Comparison of ENCODE assay signal across 26 cellular contexts in genomic region chr17:50855708-50856330, GRCh38. TPM values are rescaled to one million over a fixed set of nuclear protein-coding genes. Genes with fewer than 3 reads are reported as not detected.
DNase-seq lines count a peak whose midpoint lies in the region; ATAC-seq, FAIRE-seq and TF ChIP-seq lines count a peak whose summit lies in the region.
"Had no signal": no experiment of that assay in that cellular context is flagged by ENCODE, and none has a peak within 500 bp of the region (broad histone marks: within the 10 kb centered on the region; RNA-seq: fewer than 3 reads in every experiment).

No MANE protein-coding gene starts in this region.

- TF ChIP-seq CTCF in heart right ventricle (IDR thresholded peaks at IDR 0.05) (no peak), right atrium auricular region (IDR thresholded peaks at IDR 0.05) (no peak), left lung (IDR thresholded peaks at IDR 0.05) (no peak), pancreas (IDR thresholded peaks at IDR 0.05) (no peak), HFFc6 (IDR thresholded peaks at IDR 0.05) (no peak)

- no peak overlapping the region for H3K4me3 Mint-ChIP-seq in HFFc6
- H3K4me3 Mint-ChIP-seq: activated B cell treated with CpG ODN at 0.5 μM for 24 hours; GM23338; naive thymus-derived CD4-positive, alpha-beta T cell; stimulated activated naive B cell treated with anti-CD40 and anti-IgM and Interleukin-4, amounts not matched to agents 10 μg/mL and 1 μg/mL and 100 μg/mL, for 72 hours had no signal

- H3K4me1 ChIP-seq in heart right ventricle (peaks cover 0 to 47% (median 18%) of the 10 kb centered on the region in 9 donors), right atrium auricular region (peaks cover 0 to 21% of the 10 kb centered on the region in 2 donors), left lung (peaks cover 4 to 29% of the 10 kb centered on the region in 2 donors), pancreas (peaks cover 26 to 33% (median 26%) of the 10 kb centered on the region in 3 donors)
- H3K4me1 ChIP-seq: breast epithelium had no signal

- H3K27me3 Mint-ChIP-seq in HFFc6 (ENCODE audit: insufficient read depth) = no peaks in the 10 kb centered on the region; the same call in 1 of the 2 replicates
- H3K27me3 Mint-ChIP-seq: activated B cell treated with CpG ODN at 0.5 μM for 24 hours; stimulated activated naive B cell treated with anti-CD40 and anti-IgM and Interleukin-4, amounts not matched to agents 10 μg/mL and 1 μg/mL and 100 μg/mL, for 72 hours had no signal

- H3K27ac ChIP-seq in heart right ventricle (peak overlapping the region in 6 of 10 donors; percentile 17 to 59 (median 34)), right atrium auricular region (peak overlapping the region in 1 of 2 donors; percentile 65), left lung (peak overlapping the region; percentile 33 to 36), pancreas (peak overlapping the region; percentile 41 to 83 (median 64))
- H3K27ac ChIP-seq: breast epithelium, hepatocyte, Peyer's patch had no signal

- H3K4me3 ChIP-seq in heart right ventricle = no peak overlapping the region
- H3K4me3 ChIP-seq in right atrium auricular region = no peak overlapping the region
- H3K4me3 ChIP-seq in left lung = no peak overlapping the region
- no peak overlapping the region for H3K4me3 ChIP-seq in pancreas
- H3K4me3 ChIP-seq: breast epithelium, GM23338, hepatocyte, Peyer's patch had no signal

- no peaks in the 10 kb centered on the region for H3K27me3 ChIP-seq in heart right ventricle
- no peaks in the 10 kb centered on the region for H3K27me3 ChIP-seq in right atrium auricular region
- H3K27me3 ChIP-seq in left lung = no peaks in the 10 kb centered on the region
- H3K27me3 ChIP-seq in pancreas = no peaks in the 10 kb centered on the region
- H3K27me3 ChIP-seq: breast epithelium, hepatocyte, Peyer's patch had no signal

- ATAC-seq in heart right ventricle (no peak), left lung (peak; percentile 52), pancreas (peak; percentile 61 to 72 (median 67)), GM19328 (IDR thresholded peaks at IDR 0.05; ENCODE audit: unreplicated experiment) (no peak)
- ATAC-seq: activated naive CD4-positive, alpha-beta T cell treated with anti-CD3 and anti-CD28 coated beads, Interleukin-2, amount 50 U/mL, for 72 hours; GM23338; naive thymus-derived CD4-positive, alpha-beta T cell; stimulated activated naive B cell treated with anti-CD40 and anti-IgM and Interleukin-4, amounts not matched to agents 10 μg/mL and 1 μg/mL and 100 μg/mL, for 72 hours had no signal

- H3K36me3 Mint-ChIP-seq in HFFc6 (ENCODE audit: low read depth) = peaks cover under 1% of the 10 kb centered on the region
- H3K36me3 Mint-ChIP-seq: activated naive CD4-positive, alpha-beta T cell treated with anti-CD3 and anti-CD28 coated beads, Interleukin-2, amount 50 U/mL, for 72 hours; stimulated activated naive B cell treated with anti-CD40 and anti-IgM and Interleukin-4, amounts not matched to agents 10 μg/mL and 1 μg/mL and 100 μg/mL, for 72 hours had no signal

- H3K4me1 Mint-ChIP-seq in HFFc6 (ENCODE audit: low read depth) = peaks cover 18% of the 10 kb centered on the region

- H3K9me3 ChIP-seq in heart right ventricle (no peaks in the 10 kb centered on the region), right atrium auricular region (no peaks in the 10 kb centered on the region), left lung (no peaks in the 10 kb centered on the region), pancreas (no peaks in the 10 kb centered on the region)
- H3K9me3 ChIP-seq: breast epithelium, Peyer's patch had no signal

- H3K36me3 ChIP-seq in heart right ventricle (peaks cover 0 to 3% (median 0%) of the 10 kb centered on the region in 9 donors), right atrium auricular region (peaks cover under 1% of the 10 kb centered on the region), left lung (peaks cover 0 to under 1% of the 10 kb centered on the region in 2 donors), pancreas (peaks cover 0 to 1% (median 0%) of the 10 kb centered on the region in 3 donors)
- H3K36me3 ChIP-seq: breast epithelium, Peyer's patch had no signal

- no peak for DNase-seq in heart right ventricle
- no peak for DNase-seq in right atrium auricular region (ENCODE audit: low spot score)
- no peak for DNase-seq in left lung
- no peak for DNase-seq in pancreas
- DNase-seq in occipital lobe (lab: John Stamatoyannopoulos, UW) = no peak
- no peak for DNase-seq in kidney glomerular epithelial cell (lab: John Stamatoyannopoulos, UW)
- DNase-seq in HFFc6 = no peak
- DNase-seq: activated B cell treated with CpG ODN at 0.5 μM for 24 hours; activated CD4-positive, alpha-beta T cell treated with anti-CD3 and anti-CD28 coated beads, Interleukin-2, amount 50 U/mL, for 1 hour; activated effector memory CD4-positive, alpha-beta T cell treated with Interleukin-2 at 50 U/mL for 16 hours; activated T-cell treated with anti-CD3 and anti-CD28 coated beads, Interleukin-2, amount 50 U/mL, for 1 hour; amygdala; CD8-positive, alpha-beta memory T cell; Kasumi-1; naive thymus-derived CD4-positive, alpha-beta T cell; NCI-H2029 treated with DMSO at 0.1 percent for 48 hours; NCI-H69; Peyer's patch; small intestine; stimulated activated naive B cell treated with anti-CD40 and anti-IgM and Interleukin-4, amounts not matched to agents 10 μg/mL and 1 μg/mL and 100 μg/mL, for 72 hours had no signal

- no peaks in the 10 kb centered on the region for H3K9me3 Mint-ChIP-seq in HFFc6
- H3K9me3 Mint-ChIP-seq: activated B cell treated with CpG ODN at 0.5 μM for 24 hours; activated naive CD4-positive, alpha-beta T cell treated with anti-CD3 and anti-CD28 coated beads, Interleukin-2, amount 50 U/mL, for 72 hours; CD8-positive, alpha-beta memory T cell; GM23338; naive thymus-derived CD4-positive, alpha-beta T cell; stimulated activated naive B cell treated with anti-CD40 and anti-IgM and Interleukin-4, amounts not matched to agents 10 μg/mL and 1 μg/mL and 100 μg/mL, for 72 hours had no signal

- no peak for FAIRE-seq in pancreas (lab: Jason Lieb, UNC)
- FAIRE-seq: frontal cortex, small intestine had no signal

- WGBS in heart right ventricle, 2 donors = 59 to 64% methylated on average over 6 of the region's 6 CpGs
- 15 to 18% methylated on average over 6 of the region's 6 CpGs for WGBS in pancreas, 2 donors

- intact Hi-C loops in heart right ventricle (cut with DNase I) = loop anchor here in 1 of 10 donors (10.0 kb wide), 1 partner anchor 289 kb away; no protein-coding TSS in a partner anchor
- intact Hi-C loops in left lung (cut with DNase I) = no loop called here
- intact Hi-C loops in pancreas (cut with DNase I) = no loop called here

- H3K27ac Mint-ChIP-seq in HFFc6 = no peak overlapping the region
- H3K27ac Mint-ChIP-seq: activated B cell treated with CpG ODN at 0.5 μM for 24 hours; activated naive CD4-positive, alpha-beta T cell treated with anti-CD3 and anti-CD28 coated beads, Interleukin-2, amount 50 U/mL, for 72 hours; CD8-positive, alpha-beta memory T cell; GM23338; naive thymus-derived CD4-positive, alpha-beta T cell; stimulated activated naive B cell treated with anti-CD40 and anti-IgM and Interleukin-4, amounts not matched to agents 10 μg/mL and 1 μg/mL and 100 μg/mL, for 72 hours had no signal

RNA-seq across cellular contexts. Expression of gene TOB1, which starts 10.3 kb away (rescaled TPM):
- total RNA-seq in heart right ventricle = 100 to 1,000 TPM in 6 of 10 donors, 10 to 100 TPM in 4; 54.7 to 134 (median 106) TPM
- polyA plus RNA-seq in heart right ventricle = 10 to 100 TPM; 15.6 to 31.7 TPM
- total RNA-seq in right atrium auricular region = 10 to 100 TPM; 29.0 to 31.0 TPM
- 10 to 100 TPM; 53.4 to 81.1 TPM for total RNA-seq in left lung
- 100 to 1,000 TPM in 3 of 6 donors, 10 to 100 TPM in 3; 65.9 to 157 (median 99.0) TPM for total RNA-seq in pancreas
- 10 to 100 TPM; 33.1 to 45.8 TPM for polyA plus RNA-seq in pancreas
- 15.0 TPM for total RNA-seq in occipital lobe
- total RNA-seq in HFFc6 (2021; fragmentation: NEBNext Ultra II Directional; extraction: Animal tissue kit (Norgen Biotek cat#: 25700)) = 10 to 100 TPM; 76.3 to 94.1 (median 89.1) TPM

RNA-seq across cellular contexts. Expression of gene WFIKKN2, which starts 20.4 kb away (rescaled TPM):
- 1 to 10 TPM in 2 of 10 donors, under 1 TPM in 8; 0.22 to 1.7 (median 0.54) TPM for total RNA-seq in heart right ventricle
- under 1 TPM; 0.10 to 0.51 TPM for polyA plus RNA-seq in heart right ventricle
- under 1 TPM; 0.26 to 0.31 TPM for total RNA-seq in right atrium auricular region
- not detected for total RNA-seq in left lung
- total RNA-seq in pancreas = under 1 TPM; 0.09 to 0.19 (median 0.13) TPM
- under 1 TPM; 0.15 to 0.45 TPM for polyA plus RNA-seq in pancreas
- total RNA-seq in occipital lobe = 3.7 TPM
- under 1 TPM in 3 of 6 experiments, not detected in 3; 0.05 to 0.07 (median 0.05) TPM for total RNA-seq in HFFc6 (2021; fragmentation: NEBNext Ultra II Directional; extraction: Animal tissue kit (Norgen Biotek cat#: 25700))
- total RNA-seq: activated B cell treated with CpG ODN at 0.5 μM for 24 hours; activated naive CD4-positive, alpha-beta T cell treated with anti-CD3 and anti-CD28 coated beads, Interleukin-2, amount 50 U/mL, for 72 hours; breast epithelium; CD8-positive, alpha-beta memory T cell; GM23338; naive thymus-derived CD4-positive, alpha-beta T cell; Peyer's patch had no signal
- polyA plus RNA-seq: CD8-positive, alpha-beta memory T cell; GM23338; hepatocyte; naive thymus-derived CD4-positive, alpha-beta T cell had no signal

Comparison
In these comparisons a context has a peak if more than half of its experiments do, and no peak if none do; other contexts are left out.
1. ATAC-seq: peak in left lung (single experiment) and pancreas (4 of 4); none in heart right ventricle (0 of 8) and GM19328 (single experiment).